8 cellular contexts compared by ENCODE assay signal in genomic region chr4:183471960-183472708, GRCh38. TPM values are rescaled to one million over a fixed set of nuclear protein-coding genes. Genes with fewer than 3 reads are reported as not detected.
DNase-seq lines count a peak whose midpoint lies in the region; ATAC-seq and TF ChIP-seq lines count a peak whose summit lies in the region.

No MANE protein-coding gene starts in this region.

- no peak overlapping the region for H3K27ac Mint-ChIP-seq in endodermal cell
- H3K27ac Mint-ChIP-seq in mesothelial cell of epicardium, result no peak overlapping the region

- H3K4me1 ChIP-seq in A673 (ENCODE audit: insufficient read depth, low read length, poor library complexity, severe bottlenecking) (no peaks in the 10 kb centered on the region), endodermal cell (ENCODE audit: control insufficient read depth, insufficient read depth, low read length) (no peaks in the 10 kb centered on the region)

- intact Hi-C loops in A673 (cut with micrococcal nuclease; ENCODE audit: unreplicated experiment), result loop anchor here (1.0 to 10.0 kb wide), 4 partner anchors 130 to 690 kb away; partner anchors contain the start of genes RWDD4 and TRAPPC11

- H3K4me3 Mint-ChIP-seq in endodermal cell (no peak overlapping the region), mesothelial cell of epicardium (no peak overlapping the region)

- H3K27me3 ChIP-seq in A673 (replicated peaks; ENCODE audit: insufficient read depth, low read depth, low read length, poor library complexity) (no peaks in the 10 kb centered on the region), endodermal cell (ENCODE audit: control insufficient read depth, insufficient read depth, low read length, poor library complexity, severe bottlenecking) (no peaks in the 10 kb centered on the region)

- no peaks in the 10 kb centered on the region for H3K36me3 ChIP-seq in A673 (ENCODE audit: insufficient read depth, low read length, poor library complexity, severe bottlenecking)
- H3K36me3 ChIP-seq in endodermal cell (ENCODE audit: control insufficient read depth, insufficient read depth, low read length), result no peaks in the 10 kb centered on the region

- POLR2A ChIA-PET in A673 (lab: Charles Lee; ENCODE audit: low non-redundant PET), result no interaction called here

- no peak overlapping the region for H3K4me3 ChIP-seq in A673 (ENCODE audit: low read depth, low read length, poor library complexity, severe bottlenecking)
- no peak overlapping the region for H3K4me3 ChIP-seq in endodermal cell (ENCODE audit: low read length)

- H3K36me3 Mint-ChIP-seq in endodermal cell (ENCODE audit: low read depth), result peaks cover 12% of the 10 kb centered on the region
- H3K36me3 Mint-ChIP-seq in mesothelial cell of epicardium, result peaks cover 15% of the 10 kb centered on the region

- H3K27me3 Mint-ChIP-seq in endodermal cell (ENCODE audit: insufficient read depth) (no peaks in the 10 kb centered on the region), mesothelial cell of epicardium (ENCODE audit: low read depth) (no peaks in the 10 kb centered on the region)

- H3K9me3 Mint-ChIP-seq in endodermal cell, result peaks cover 17% of the 10 kb centered on the region
- H3K9me3 Mint-ChIP-seq in mesothelial cell of epicardium, result peaks cover 14% of the 10 kb centered on the region

- H3K4me1 Mint-ChIP-seq in endodermal cell (peaks cover 6% of the 10 kb centered on the region), mesothelial cell of epicardium (peaks cover 19% of the 10 kb centered on the region)

- no peak overlapping the region for H3K27ac ChIP-seq in A673 (ENCODE audit: low read depth, low read length, poor library complexity, severe bottlenecking)
- H3K27ac ChIP-seq in endodermal cell (ENCODE audit: low read depth, low read length), result no peak overlapping the region

- H3K9me3 ChIP-seq in A673 (ENCODE audit: low read depth, low read length, poor library complexity, severe bottlenecking) (no peaks in the 10 kb centered on the region), endodermal cell (ENCODE audit: control insufficient read depth, low read length) (peaks cover 8% of the 10 kb centered on the region)

- CTCF ChIA-PET in A673 (lab: Charles Lee), result no interaction called here

- BruUV-seq in A673 (replicated peaks; lab: Mats Ljungman, UMichigan), result no TSS peak

- ATAC-seq in GM18505 (IDR thresholded peaks at IDR 0.05; ENCODE audit: unreplicated experiment) (peak; percentile 76), HG03280 (IDR thresholded peaks at IDR 0.05; ENCODE audit: unreplicated experiment) (peak; percentile 79)

- 44 to 81% methylated on average over 2 to 8 of the region's 11 CpGs for WGBS in endodermal cell (ENCODE audit: insufficient coverage in 1 of 2, insufficient read length in 1 of 2), 2 experiments

- no peak for TF ChIP-seq POLR2A in GM18505 (IDR thresholded peaks at IDR 0.05; ENCODE audit: borderline replicate concordance, extremely low read depth, insufficient read depth, insufficient read length)

- DNase-seq in A673 (ENCODE audit: low spot score), result peak; percentile 85
- peak; percentile 66 for DNase-seq in NCI-H748 (lab: John Stamatoyannopoulos, UW; ENCODE audit: unreplicated experiment)
- DNase-seq in activated CD8-positive, alpha-beta memory T cell treated with anti-CD3 and anti-CD28 coated beads for 4 hours (ENCODE audit: low read depth in 2 of 2), result peak; percentile 61 to 65
- DNase-seq in endodermal cell, result peak; percentile 95
- peak; percentile 77 to 93 for DNase-seq in mesothelial cell of epicardium (ENCODE audit: low spot score in 2 of 2, unreplicated experiment in 2 of 2)
- DNase-seq in stimulated activated CD8-positive, alpha-beta memory T cell treated with anti-CD3 and anti-CD28 coated beads, Interleukin-15, amount 100 ng/mL, for 48 hours (ENCODE audit: low read depth in 2 of 2), result peak; percentile 45 to 51

- TF ChIP-seq CTCF in A673 (conservative IDR thresholded peaks at IDR 0.05; ENCODE audit: low read depth, low read length) (peak; percentile 95), endodermal cell (conservative IDR thresholded peaks at IDR 0.05) (peak; percentile 93), mesothelial cell of epicardium (IDR thresholded peaks at IDR 0.05; ENCODE audit: unreplicated experiment) (peak; percentile 94)

- H3K9ac ChIP-seq in endodermal cell (ENCODE audit: extremely low read depth, low read length, poor library complexity, severe bottlenecking), result no peak overlapping the region

RNA-seq across cellular contexts. Expression of gene CDKN2AIP, which starts 27.7 kb away (rescaled TPM):
- 20.6 and 21.9 TPM in 2 replicates for total RNA-seq in A673 (2021)
- 10 to 100 TPM; 14.1 to 15.3 TPM for total RNA-seq in endodermal cell
- 25.6 TPM for polyA plus RNA-seq in endodermal cell (2013, experiment 1 of 2)
- polyA plus RNA-seq in endodermal cell (2013, experiment 2 of 2), result 24.2 TPM
- 41.8 to 42.8 TPM (median 42.3 TPM) in 3 replicates for total RNA-seq in mesothelial cell of epicardium

RNA-seq across cellular contexts. Expression of gene ING2, which starts 32.7 kb away (rescaled TPM):
- total RNA-seq in A673 (2021) (15.8 and 19.9 TPM in 2 replicates), endodermal cell (10 to 100 TPM; 16.9 to 19.8 TPM), mesothelial cell of epicardium (10.1 to 11.4 TPM (median 11.3 TPM) in 3 replicates)
- 19.3 TPM for polyA plus RNA-seq in endodermal cell (2013, experiment 1 of 2)
- polyA plus RNA-seq in endodermal cell (2013, experiment 2 of 2), result 19.1 TPM
